8 cellular contexts compared by ENCODE assay signal in genomic region chr2:64654993-64655666, GRCh38. TPM values are rescaled to one million over a fixed set of nuclear protein-coding genes. Genes with fewer than 3 reads are reported as not detected.
A peak's percentile ranks its signal among the peaks of the same experiment; 100 is the strongest.
DNase-seq lines count a peak whose midpoint lies in the region; ATAC-seq and TF ChIP-seq lines count a peak whose summit lies in the region.

No MANE protein-coding gene starts in this region.

- peak overlapping the region; percentile 2 to 99 for H3K27ac ChIP-seq in esophagus (ENCODE audit: low read depth in 2 of 2, low read length in 1 of 2)
- peak overlapping the region; percentile 94 to 99 (median 96) for H3K27ac ChIP-seq in gastrocnemius medialis

- no peak for ATAC-seq in gastrocnemius medialis

- no peaks in the 10 kb centered on the region for H3K9me3 Mint-ChIP-seq in CD14-positive monocyte
- H3K9me3 Mint-ChIP-seq in T-helper 2 cell treated with Interferon-gamma antibody and Interleukin-4, amounts not matched to agents 5 μg/mL and 100 μg/mL, for 36 hours, result no peaks in the 10 kb centered on the region

- WGBS in esophagus, 2 donors, result 40% methylated on average over 7 of the region's 7 CpGs

- peak overlapping the region; percentile 81 to 89 for H3K4me3 Mint-ChIP-seq in CD14-positive monocyte
- peak overlapping the region; percentile 84 for H3K4me3 Mint-ChIP-seq in T-helper 2 cell treated with Interferon-gamma antibody and Interleukin-4, amounts not matched to agents 5 μg/mL and 100 μg/mL, for 36 hours

- H3K36me3 ChIP-seq in H7 (replicated peaks; ENCODE audit: control insufficient read depth, insufficient read depth, low read length) (no peaks in the 10 kb centered on the region), esophagus (ENCODE audit: control insufficient read depth in 2 of 2, insufficient read depth in 2 of 2, low read length in 1 of 2) (no peaks in the 10 kb centered on the region), gastrocnemius medialis (no peaks in the 10 kb centered on the region)

- H3K27me3 Mint-ChIP-seq in CD14-positive monocyte (ENCODE audit: low read depth in 3 of 3), result peaks cover 0 to 1% (median 0%) of the 10 kb centered on the region in 3 donors
- H3K27me3 Mint-ChIP-seq in T-helper 2 cell treated with Interferon-gamma antibody and Interleukin-4, amounts not matched to agents 5 μg/mL and 100 μg/mL, for 36 hours (ENCODE audit: low read depth), result no peaks in the 10 kb centered on the region

- H3K27me3 ChIP-seq in H7 (ENCODE audit: control insufficient read depth, insufficient read depth, low read length) (peaks cover 11% of the 10 kb centered on the region), esophagus (ENCODE audit: control insufficient read depth in 1 of 2, insufficient read depth in 2 of 2, low read length in 2 of 2) (no peaks in the 10 kb centered on the region), gastrocnemius medialis (no peaks in the 10 kb centered on the region)

- intact Hi-C loops in CD14-positive monocyte (cut with micrococcal nuclease) (loop anchor here (5.0 kb wide), 4 partner anchors 42 to 207 kb away; no protein-coding TSS in a partner anchor), gastrocnemius medialis (cut with DNase I; ENCODE audit: low total_unique reads) (loop anchor here (1.0 to 10.0 kb wide), 5 partner anchors 96 to 780 kb away; partner anchors contain the start of genes LGALSL, SLC1A4 and SPRED2)

- peaks cover 64% of the 10 kb centered on the region for H3K4me1 Mint-ChIP-seq in CD14-positive monocyte
- peaks cover 52% of the 10 kb centered on the region for H3K4me1 Mint-ChIP-seq in T-helper 2 cell treated with Interferon-gamma antibody and Interleukin-4, amounts not matched to agents 5 μg/mL and 100 μg/mL, for 36 hours (ENCODE audit: low read depth)

- H3K36me3 Mint-ChIP-seq in CD14-positive monocyte, result peaks cover 0 to 3% of the 10 kb centered on the region in 2 donors
- H3K36me3 Mint-ChIP-seq in T-helper 2 cell treated with Interferon-gamma antibody and Interleukin-4, amounts not matched to agents 5 μg/mL and 100 μg/mL, for 36 hours (ENCODE audit: low read depth), result peaks cover 3% of the 10 kb centered on the region

- H3K4me3 ChIP-seq in H7 (ENCODE audit: insufficient read depth, low read depth, low read length) (peak overlapping the region; percentile 72), esophagus (ENCODE audit: low read depth in 1 of 2, low read length in 2 of 2) (peak overlapping the region in 1 of 2 donors; percentile 76), gastrocnemius medialis (peak overlapping the region; percentile 87 to 90 (median 88))

- H3K4me1 ChIP-seq in esophagus (ENCODE audit: control insufficient read depth in 2 of 2, insufficient read depth in 2 of 2, low read length in 1 of 2) (peaks cover 0 to 1% of the 10 kb centered on the region in 2 donors), gastrocnemius medialis (peaks cover 24 to 28% of the 10 kb centered on the region in 2 donors)

- TF ChIP-seq POLR2A in gastrocnemius medialis (IDR thresholded peaks at IDR 0.05), result no peak

- H3K27ac Mint-ChIP-seq in CD14-positive monocyte, result peak overlapping the region; percentile 94 to 96 (median 96)
- H3K27ac Mint-ChIP-seq in T-helper 2 cell treated with Interferon-gamma antibody and Interleukin-4, amounts not matched to agents 5 μg/mL and 100 μg/mL, for 36 hours, result peak overlapping the region; percentile 82

- DNase-seq in CD14-positive monocyte (ENCODE audit: low spot score) (no peak), H7 (no peak), gastrocnemius medialis (no peak), activated gamma-delta T cell treated with Interleukin-2 at 50 U/mL for 16 hours (no peak), NCI-H2107 treated with DMSO at 0.1 percent for 48 hours (lab: John Stamatoyannopoulos, UW; ENCODE audit: unreplicated experiment) (no peak)
- peak; percentile 54 for DNase-seq in T-helper 2 cell treated with Interferon-gamma antibody and Interleukin-4, amounts not matched to agents 5 μg/mL and 100 μg/mL, for 36 hours (ENCODE audit: low spot score)
- no peak for DNase-seq in stimulated activated CD8-positive, alpha-beta memory T cell treated with anti-CD3 and anti-CD28 coated beads, Interleukin-4, amount 100 ng/mL, for 48 hours

- H3K9me3 ChIP-seq in esophagus (ENCODE audit: control insufficient read depth in 2 of 2, insufficient read depth in 1 of 2, low read depth in 1 of 2, low read length in 1 of 2), result no peaks in the 10 kb centered on the region
- H3K9me3 ChIP-seq in gastrocnemius medialis, result no peaks in the 10 kb centered on the region

- in situ Hi-C loops in gastrocnemius medialis (cut with MboI; ENCODE audit: low sequenced_read_pairs in 4 of 4), result loop anchor here (5.0 to 10.0 kb wide), 6 partner anchors 92 to 207 kb away; partner anchors contain the start of gene AFTPH (in 1 of the 4)

- TF ChIP-seq CTCF in CD14-positive monocyte (IDR thresholded peaks at IDR 0.05) (no peak), gastrocnemius medialis (IDR thresholded peaks at IDR 0.05 in 4 of 5, conservative IDR thresholded peaks at IDR 0.05 in 1 of 5) (no peak)

RNA-seq across cellular contexts. Expression of gene SERTAD2, which starts 1.4 kb away (rescaled TPM):
- polyA plus RNA-seq in CD14-positive monocyte, result 1 to 10 TPM; 8.5 to 8.8 TPM
- total RNA-seq in H7 (2014; rRNA removed; shearing (Covaris generic)), result 4.0 and 4.4 TPM in 2 replicates
- 10 to 100 TPM; 13.6 to 22.9 TPM for polyA plus RNA-seq in esophagus
- total RNA-seq in gastrocnemius medialis, result 10 to 100 TPM in 1 of 4 donors, 1 to 10 TPM in 3; 7.3 to 10.6 (median 8.7) TPM
